In the genomic region with DNA sequence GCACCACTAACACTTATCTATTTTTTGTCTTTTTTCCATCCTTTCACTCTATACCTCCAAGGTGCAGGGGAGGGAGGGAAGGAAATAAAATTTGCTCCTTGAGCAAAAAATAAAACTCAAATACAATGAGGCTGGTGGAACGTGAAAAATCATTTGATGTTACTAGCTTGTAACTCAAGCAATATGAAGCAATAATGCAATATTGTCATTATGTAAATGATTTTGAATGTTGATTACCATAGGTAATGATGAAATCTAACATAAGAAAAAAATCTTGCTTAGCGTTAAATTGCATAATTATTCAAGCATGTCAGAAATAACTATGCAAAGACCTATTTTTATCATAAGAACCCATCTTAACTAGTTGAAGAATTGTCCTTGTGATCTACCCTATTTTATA, we compare ENCODE assay signal across 19 cellular contexts.
"Had no signal": no experiment of that assay in that cellular context is flagged by ENCODE, and none has a peak within 500 bp of the region (broad histone marks: within the 10 kb centered on the region; RNA-seq: fewer than 3 reads in every experiment).

No MANE protein-coding gene starts in this region.

- H3K27me3 Mint-ChIP-seq: activated T-cell treated with anti-CD3 and anti-CD28 coated beads, Interleukin-2, amount 50 U/mL, for 24 hours; activated T-helper 17 cell treated with anti-CD3 and anti-CD28 coated beads, Interleukin-2, amount 50 U/mL, for 72 hours; central memory CD8-positive, alpha-beta T cell had no signal

- H3K4me1 Mint-ChIP-seq: activated T-helper 17 cell treated with anti-CD3 and anti-CD28 coated beads, Interleukin-2, amount 50 U/mL, for 72 hours; central memory CD8-positive, alpha-beta T cell; nephron progenitor cell; WTC11 had no signal

- H3K4me3 ChIP-seq: adrenal gland, breast epithelium, gastrocnemius medialis, sigmoid colon, upper lobe of right lung had no signal

- H3K27ac ChIP-seq: adrenal gland, breast epithelium, gastrocnemius medialis, sigmoid colon, upper lobe of right lung had no signal

- H3K36me3 ChIP-seq: adrenal gland, breast epithelium, gastrocnemius medialis, sigmoid colon, upper lobe of right lung had no signal

- H3K4me1 ChIP-seq: adrenal gland, breast epithelium, gastrocnemius medialis, sigmoid colon, upper lobe of right lung had no signal

- DNase-seq: activated CD8-positive, alpha-beta memory T cell treated with anti-CD3 and anti-CD28 coated beads for 24 hours; activated CD8-positive, alpha-beta memory T cell treated with anti-CD3 and anti-CD28 coated beads, Interleukin-2, amount 50 U/mL, for 4 hours; activated T-cell treated with anti-CD3 and anti-CD28 coated beads, Interleukin-2, amount 50 U/mL, for 24 hours; effector memory CD4-positive, alpha-beta T cell; gastrocnemius medialis; left ventricle myocardium superior; nephron progenitor cell; sigmoid colon; stimulated activated CD4-positive, alpha-beta T cell treated with anti-CD3 and anti-CD28 coated beads, Interleukin-4, amount 100 ng/mL, for 24 hours; stimulated activated naive CD4-positive, alpha-beta T cell treated with Interleukin-2 at 50 U/mL for 16 hours; T-helper 9 cell; upper lobe of right lung had no signal

- FAIRE-seq: colon had no signal

- H3K4me3 Mint-ChIP-seq: activated T-cell treated with anti-CD3 and anti-CD28 coated beads, Interleukin-2, amount 50 U/mL, for 24 hours; activated T-helper 17 cell treated with anti-CD3 and anti-CD28 coated beads, Interleukin-2, amount 50 U/mL, for 72 hours; central memory CD8-positive, alpha-beta T cell; nephron progenitor cell; WTC11 had no signal

- H3K9me3 ChIP-seq: adrenal gland, gastrocnemius medialis, upper lobe of right lung had no signal

- ATAC-seq: activated naive CD4-positive, alpha-beta T cell treated with anti-CD3 and anti-CD28 coated beads, Interleukin-2, amount 50 U/mL, for 72 hours; activated T-helper 17 cell treated with anti-CD3 and anti-CD28 coated beads, Interleukin-2, amount 50 U/mL, for 72 hours; gastrocnemius medialis; left ventricle myocardium superior; upper lobe of right lung; WTC11 had no signal

- H3K36me3 Mint-ChIP-seq: activated naive CD4-positive, alpha-beta T cell treated with anti-CD3 and anti-CD28 coated beads, Interleukin-2, amount 50 U/mL, for 72 hours; WTC11 had no signal

- H3K27ac Mint-ChIP-seq: activated naive CD4-positive, alpha-beta T cell treated with anti-CD3 and anti-CD28 coated beads, Interleukin-2, amount 50 U/mL, for 72 hours; activated T-cell treated with anti-CD3 and anti-CD28 coated beads, Interleukin-2, amount 50 U/mL, for 24 hours; activated T-helper 17 cell treated with anti-CD3 and anti-CD28 coated beads, Interleukin-2, amount 50 U/mL, for 72 hours; nephron progenitor cell; WTC11 had no signal

- H3K27me3 ChIP-seq: adrenal gland, breast epithelium, gastrocnemius medialis, sigmoid colon, upper lobe of right lung had no signal
